8 cellular contexts compared by ENCODE assay signal in genomic region chr1:181033799-181034391, GRCh38. TPM values are rescaled to one million over a fixed set of nuclear protein-coding genes. Genes with fewer than 3 reads are reported as not detected.
DNase-seq lines count a peak whose midpoint lies in the region; ATAC-seq, FAIRE-seq and TF ChIP-seq lines count a peak whose summit lies in the region.

Gene MR1, plus strand, starts transcription at chr1:181033983. Its CDS starts 25 bp downstream, at chr1:181034008.

- no peak within 1 kb of the TSS for H3K4me3 Mint-ChIP-seq in astrocyte (ENCODE audit: unreplicated experiment)

- no peak within 1 kb of the TSS for H3K27ac Mint-ChIP-seq in astrocyte (ENCODE audit: unreplicated experiment)

- H3K4me3 ChIP-seq in astrocyte (ENCODE audit: insufficient read depth, low read depth, low read length) (peak within 1 kb of the TSS; percentile 43), right cardiac atrium (ENCODE audit: low read length) (peak within 1 kb of the TSS; percentile 64), sigmoid colon (peak within 1 kb of the TSS; percentile 36 to 52 (median 49))

- H3K36me3 ChIP-seq in astrocyte (ENCODE audit: insufficient read depth, low read length): no peaks in the 10 kb centered on the region
- H3K36me3 ChIP-seq in sigmoid colon: peaks cover 0 to 2% (median 0%) of the 10 kb centered on the region in 4 donors

- H3K27me3 Mint-ChIP-seq in astrocyte (ENCODE audit: low read depth, unreplicated experiment): no peaks in the 10 kb centered on the region

- no peak for TF ChIP-seq EP300 in sigmoid colon (IDR thresholded peaks at IDR 0.05)

- H3K9me3 Mint-ChIP-seq in astrocyte (ENCODE audit: unreplicated experiment): no peaks in the 10 kb centered on the region

- no peak within 1 kb of the TSS for H3K27ac ChIP-seq in astrocyte (ENCODE audit: low read depth, low read length)
- H3K27ac ChIP-seq in right cardiac atrium (ENCODE audit: low read length): peak within 1 kb of the TSS; percentile 93
- H3K27ac ChIP-seq in sigmoid colon: peak within 1 kb of the TSS; percentile 88 to 92 (median 92)

- 16% methylated on average over 9 of the region's 9 CpGs for WGBS in right cardiac atrium
- 18 to 26% methylated on average over 9 of the region's 9 CpGs for WGBS in sigmoid colon, 2 donors

- H3K4me1 ChIP-seq in astrocyte (ENCODE audit: insufficient read depth, low read length) (no peaks in the 10 kb centered on the region), right cardiac atrium (ENCODE audit: control insufficient read depth, insufficient read depth, low read length) (peaks cover 9% of the 10 kb centered on the region), sigmoid colon (peaks cover 0 to 48% (median 28%) of the 10 kb centered on the region in 4 donors)

- TF ChIP-seq CTCF in astrocyte (IDR thresholded peaks at IDR 0.05; ENCODE audit: insufficient read depth, low read depth, low read length): no peak
- no peak for TF ChIP-seq CTCF in sigmoid colon (IDR thresholded peaks at IDR 0.05)

- no peaks in the 10 kb centered on the region for H3K79me2 ChIP-seq in astrocyte (ENCODE audit: insufficient read depth, low read length)

- FAIRE-seq in RCC 7860 (lab: Jason Lieb, UNC): peak; percentile 58
- no peak for FAIRE-seq in astrocyte (lab: Jason Lieb, UNC)

- peak; percentile 38 for DNase-seq in NCI-H1092 treated with DMSO at 0.1 percent for 48 hours (lab: John Stamatoyannopoulos, UW)
- no peak for DNase-seq in NCI-H1092 (lab: John Stamatoyannopoulos, UW)
- DNase-seq in RCC 7860 (ENCODE audit: low spot score): peak; percentile 75
- DNase-seq in astrocyte (ENCODE audit: low read depth): peak; percentile 70
- no peak for DNase-seq in right cardiac atrium
- no peak for DNase-seq in sigmoid colon

- H4K20me1 ChIP-seq in astrocyte (ENCODE audit: insufficient read depth, low read length): no peaks in the 10 kb centered on the region

- peak within 1 kb of the TSS; percentile 36 for H3K9ac ChIP-seq in astrocyte (ENCODE audit: low read length)

- peak in 1 of 2 donors; percentile 68 for TF ChIP-seq POLR2A in sigmoid colon (IDR thresholded peaks at IDR 0.05)

- ATAC-seq in GM19463 (IDR thresholded peaks at IDR 0.05; ENCODE audit: unreplicated experiment) (peak; percentile 97), HG03520 (IDR thresholded peaks at IDR 0.05; ENCODE audit: unreplicated experiment) (peak; percentile 93), right cardiac atrium (peak; percentile 93 to 94)

- H3K4me1 Mint-ChIP-seq in astrocyte (ENCODE audit: low read depth, unreplicated experiment): no peaks in the 10 kb centered on the region

- H2AFZ ChIP-seq in astrocyte (ENCODE audit: low read depth, low read length): peak within 1 kb of the TSS; percentile 74

- peak within 1 kb of the TSS; percentile 79 for H3K4me2 ChIP-seq in astrocyte (ENCODE audit: low read length)

- H3K36me3 Mint-ChIP-seq in astrocyte (ENCODE audit: low read depth, unreplicated experiment): no peaks in the 10 kb centered on the region

- intact Hi-C loops in right cardiac atrium (cut with DNase I): loop anchor here in 2 of 4 donors (10.0 kb wide), 2 partner anchors 51 to 61 kb away; partner anchors contain the start of gene IER5 (in 1 of the 2)
- intact Hi-C loops in sigmoid colon (cut with DNase I): loop anchor here (2.0 to 10.0 kb wide), 2 partner anchors 55 to 529 kb away; partner anchors contain the start of genes ACBD6 and IER5

- H3K27me3 ChIP-seq in astrocyte (ENCODE audit: insufficient read depth, low read length) (no peaks in the 10 kb centered on the region), right cardiac atrium (ENCODE audit: control insufficient read depth, insufficient read depth) (no peaks in the 10 kb centered on the region), sigmoid colon (no peaks in the 10 kb centered on the region)

- H3K9me3 ChIP-seq in astrocyte (ENCODE audit: insufficient read depth, low read depth, low read length) (no peaks in the 10 kb centered on the region), right cardiac atrium (ENCODE audit: control insufficient read depth, low read length) (no peaks in the 10 kb centered on the region), sigmoid colon (no peaks in the 10 kb centered on the region)

RNA-seq across cellular contexts. Expression of gene MR1, which starts in this region (rescaled TPM):
- 1.2 and 1.6 TPM in 2 replicates for total RNA-seq in astrocyte
- 10 to 100 TPM in 3 of 4 donors, 1 to 10 TPM in 1; 9.0 to 16.1 (median 12.2) TPM for total RNA-seq in right cardiac atrium
- 3.0 TPM for polyA plus RNA-seq in right cardiac atrium
- total RNA-seq in sigmoid colon: 10 to 100 TPM; 10.3 to 12.2 (median 11.0) TPM
- polyA plus RNA-seq in sigmoid colon: 1 to 10 TPM; 1.8 to 8.4 (median 3.2) TPM

Comparison
In these comparisons a context has a peak if more than half of its experiments do, and no peak if none do; other contexts are left out.
1. DNase-seq: peak in NCI-H1092 treated with DMSO at 0.1 percent for 48 hours (single experiment), RCC 7860 (single experiment) and astrocyte (single experiment); none in NCI-H1092 (single experiment), right cardiac atrium (0 of 3) and sigmoid colon (single experiment).
2. Peak in every context shown above with its lines, with median percentiles within 50 percentile points of each other: ATAC-seq and H3K4me3 ChIP-seq.